10 cellular contexts compared by ENCODE assay signal in the genomic region with DNA sequence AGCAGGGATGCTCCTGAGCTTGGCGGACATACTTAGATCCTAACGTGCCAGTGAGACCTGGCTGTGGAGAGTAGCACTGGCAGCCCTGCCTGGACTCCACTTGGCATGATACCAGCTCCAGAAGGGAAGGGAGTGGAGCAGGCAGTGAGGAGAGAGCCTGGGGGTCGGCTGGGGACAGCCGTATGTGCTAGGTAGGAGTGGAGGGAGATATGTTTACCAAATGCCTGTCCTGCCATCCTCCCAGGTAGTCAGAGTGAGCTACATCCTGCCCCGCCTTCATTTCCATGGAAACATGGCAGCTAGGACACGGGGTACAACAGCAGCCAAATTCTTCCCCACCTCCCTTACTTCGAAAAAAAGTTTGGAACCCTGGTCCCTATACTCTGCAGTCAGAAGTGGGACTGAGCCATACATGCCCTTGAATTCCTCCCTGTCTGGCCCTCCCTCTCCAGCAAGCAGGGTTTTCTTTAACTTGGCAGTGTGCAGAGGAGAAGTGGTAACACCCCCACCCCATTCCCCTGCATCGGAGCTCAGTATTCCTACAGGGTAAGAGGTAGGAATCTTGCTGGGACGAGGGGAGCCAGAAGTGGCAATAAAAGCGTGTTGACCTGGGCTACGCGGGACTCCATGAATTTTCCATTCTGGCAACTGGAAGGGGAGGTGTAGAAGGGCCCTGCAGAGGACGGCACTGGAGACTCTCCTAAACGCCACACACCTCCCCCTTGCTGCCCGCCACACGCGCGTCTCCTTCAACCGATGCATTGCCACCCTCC. TPM values are rescaled to one million over a fixed set of nuclear protein-coding genes. Genes with fewer than 3 reads are reported as not detected.
A peak's percentile ranks its signal among the peaks of the same experiment; 100 is the strongest.
DNase-seq lines count a peak whose midpoint lies in the region; ATAC-seq, FAIRE-seq and TF ChIP-seq lines count a peak whose summit lies in the region.
"Had no signal": no experiment of that assay in that cellular context is flagged by ENCODE, and none has a peak within 500 bp of the region (broad histone marks: within the 10 kb centered on the region; RNA-seq: fewer than 3 reads in every experiment).

No MANE protein-coding gene starts in this region.

- no peaks in the 10 kb centered on the region for H3K36me3 Mint-ChIP-seq in T-cell

- BruUV-seq in A673 (replicated peaks; lab: Mats Ljungman, UMichigan) = no TSS peak

- H3K9ac ChIP-seq in ES-I3 (ENCODE audit: low read depth, low read length) = peak overlapping the region; percentile 90

- TF ChIP-seq CTCF in fibroblast of villous mesenchyme (IDR thresholded peaks at IDR 0.05; ENCODE audit: insufficient read depth, low read depth, low read length) = no peak
- no peak for TF ChIP-seq CTCF in pancreas (IDR thresholded peaks at IDR 0.05)
- no peak for TF ChIP-seq CTCF in A673 (conservative IDR thresholded peaks at IDR 0.05; ENCODE audit: low read depth, low read length)

- CTCF ChIA-PET in T-cell (lab: Charles Lee) = interaction anchor here in 1 of 2 donors (0.7 to 1.0 kb wide), 2 partner anchors 42 to 50 kb away, joined by 3 read pairs; no protein-coding TSS in a partner anchor
- CTCF ChIA-PET in A673 (lab: Charles Lee) = no interaction called here

- no peaks in the 10 kb centered on the region for H3K27me3 ChIP-seq in pancreas
- H3K27me3 ChIP-seq in A673 (replicated peaks; ENCODE audit: insufficient read depth, low read depth, low read length, poor library complexity) = no peaks in the 10 kb centered on the region
- H3K27me3 ChIP-seq in small intestine (ENCODE audit: control insufficient read depth in 2 of 2, insufficient read depth in 2 of 2, low read length in 2 of 2) = no peaks in the 10 kb centered on the region

- POLR2A ChIA-PET in T-cell (lab: Charles Lee) = no interaction called here
- POLR2A ChIA-PET in A673 (lab: Charles Lee; ENCODE audit: low non-redundant PET) = interaction anchor here (0.6 kb wide), 1 partner anchor 9 kb away, joined by 3 read pairs; no protein-coding TSS in a partner anchor

- WGBS in pancreas, 2 donors = 65 to 66% methylated on average over 19 of the region's 19 CpGs
- whole genome bisulfite sequencing in small intestine, 3 donors = 41 to 53% (median 51%) methylated on average over 19 of the region's 19 CpGs

- peaks cover 0 to 3% of the 10 kb centered on the region in 2 donors for H3K27me3 Mint-ChIP-seq in T-cell

- ATAC-seq in T-cell (replicated peaks in 1 of 4) (no peak), pancreas (peak in 3 of 4 donors; percentile 28 to 51 (median 33)), GM18909 (IDR thresholded peaks at IDR 0.05; ENCODE audit: poor library complexity, unreplicated experiment) (no peak)

- peak overlapping the region; percentile 52 to 79 (median 62) for H3K4me3 Mint-ChIP-seq in T-cell

- no peak overlapping the region for H3K27ac Mint-ChIP-seq in T-cell

- no peak overlapping the region for H3K27ac ChIP-seq in pancreas
- H3K27ac ChIP-seq in A673 (ENCODE audit: low read depth, low read length, poor library complexity, severe bottlenecking) = no peak overlapping the region
- no peak overlapping the region for H3K27ac ChIP-seq in small intestine (ENCODE audit: low read depth in 1 of 2, low read length in 1 of 2)

- H3K9me3 Mint-ChIP-seq in T-cell = no peaks in the 10 kb centered on the region

- intact Hi-C loops in pancreas (cut with DNase I) (loop anchor here in 1 of 3 donors (5.0 kb wide), 1 partner anchor 39 kb away; no protein-coding TSS in a partner anchor), A673 (cut with micrococcal nuclease; ENCODE audit: unreplicated experiment) (no loop called here)

- no peak for DNase-seq in T-cell
- DNase-seq in fibroblast of villous mesenchyme (ENCODE audit: low read depth) = no peak
- no peak for DNase-seq in pancreas
- no peak for DNase-seq in A673 (ENCODE audit: low spot score)
- no peak for DNase-seq in NCI-H128 (lab: John Stamatoyannopoulos, UW; ENCODE audit: unreplicated experiment)
- no peak for DNase-seq in small intestine
- DNase-seq: activated effector memory CD4-positive, alpha-beta T cell treated with Interleukin-2 at 50 U/mL for 16 hours; NCI-H446 treated with DMSO at 0.1 percent for 48 hours had no signal

- H3K9me3 ChIP-seq in ES-I3 (ENCODE audit: control insufficient read depth, insufficient read depth, low read length) (no peaks in the 10 kb centered on the region), pancreas (no peaks in the 10 kb centered on the region), A673 (ENCODE audit: low read depth, low read length, poor library complexity, severe bottlenecking) (no peaks in the 10 kb centered on the region), small intestine (ENCODE audit: control insufficient read depth, low read depth) (no peaks in the 10 kb centered on the region)

- H3K4me3 ChIP-seq in fibroblast of villous mesenchyme (ENCODE audit: low read depth, low read length) (peak overlapping the region; percentile 16), pancreas (no peak overlapping the region), A673 (ENCODE audit: low read depth, low read length, poor library complexity, severe bottlenecking) (no peak overlapping the region), small intestine (ENCODE audit: low read depth in 1 of 2, low read length in 2 of 2) (no peak overlapping the region)

- no peaks in the 10 kb centered on the region; the same call in none of the 2 replicates for H3K36me3 ChIP-seq in ES-I3 (ENCODE audit: insufficient read depth, low read length)
- no peaks in the 10 kb centered on the region for H3K36me3 ChIP-seq in pancreas
- H3K36me3 ChIP-seq in A673 (ENCODE audit: insufficient read depth, low read length, poor library complexity, severe bottlenecking) = no peaks in the 10 kb centered on the region
- H3K36me3 ChIP-seq in small intestine (ENCODE audit: control insufficient read depth in 2 of 2, insufficient read depth in 2 of 2, low read length in 2 of 2) = no peaks in the 10 kb centered on the region

- H3K4me1 ChIP-seq in ES-I3 (ENCODE audit: insufficient read depth, low read length) (peaks cover 17% of the 10 kb centered on the region), pancreas (no peaks in the 10 kb centered on the region), A673 (ENCODE audit: insufficient read depth, low read length, poor library complexity, severe bottlenecking) (peaks cover 14% of the 10 kb centered on the region), small intestine (ENCODE audit: control insufficient read depth in 2 of 2, insufficient read depth in 1 of 2, low read depth in 1 of 2, low read length in 1 of 2) (peaks cover 0 to 4% of the 10 kb centered on the region in 2 donors)

- peaks cover 10 to 21% (median 13%) of the 10 kb centered on the region in 3 donors for H3K4me1 Mint-ChIP-seq in T-cell

- FAIRE-seq in pancreas (lab: Jason Lieb, UNC) = no peak
- no peak for FAIRE-seq in small intestine (lab: Jason Lieb, UNC)

RNA-seq across cellular contexts. Expression of a gene that starts 20.0 kb away (rescaled TPM):
- total RNA-seq in T-cell = 1 to 10 TPM in 1 of 5 donors, under 1 TPM in 4; 0.22 to 1.7 (median 0.35) TPM
- 1.3 and 2.3 TPM in 2 replicates for total RNA-seq in fibroblast of villous mesenchyme
- total RNA-seq in pancreas = 10 to 100 TPM in 1 of 6 donors, 1 to 10 TPM in 5; 2.6 to 13.4 (median 4.3) TPM
- polyA plus RNA-seq in pancreas = 1 to 10 TPM; 4.0 to 6.9 TPM
- 40.3 and 40.8 TPM in 2 replicates for total RNA-seq in A673 (2021)
- polyA plus RNA-seq in small intestine = 1 to 10 TPM in 1 of 3 donors, under 1 TPM in 1, not detected in 1; 0.54 to 2.5 TPM

RNA-seq across cellular contexts. Expression of a gene that starts 23.9 kb away (rescaled TPM):
- total RNA-seq in T-cell (1 to 10 TPM; 5.6 to 7.1 (median 5.9) TPM), fibroblast of villous mesenchyme (0.32 and 0.43 TPM in 2 replicates), pancreas (10 to 100 TPM in 5 of 6 donors, 1 to 10 TPM in 1; 6.9 to 37.9 (median 18.0) TPM), A673 (2021) (1.6 and 3.5 TPM in 2 replicates)
- polyA plus RNA-seq in pancreas (10 to 100 TPM; 11.2 to 14.2 TPM), small intestine (1 to 10 TPM in 2 of 3 donors, under 1 TPM in 1; 0.67 to 5.9 (median 3.4) TPM)

RNA-seq across cellular contexts. Expression of a gene that starts 56.4 kb away (rescaled TPM):
- 10 to 100 TPM; 13.1 to 17.6 (median 15.9) TPM for total RNA-seq in T-cell
- 6.4 and 8.6 TPM in 2 replicates for total RNA-seq in fibroblast of villous mesenchyme
- total RNA-seq in pancreas = 10 to 100 TPM; 11.5 to 16.8 (median 13.7) TPM
- 1 to 10 TPM; 5.1 to 8.7 TPM for polyA plus RNA-seq in pancreas
- total RNA-seq in A673 (2021) = 27.2 and 35.2 TPM in 2 replicates
- polyA plus RNA-seq in small intestine = 10 to 100 TPM; 18.2 to 25.4 (median 24.4) TPM

Comparison
In these comparisons a context has a peak if more than half of its experiments do, and no peak if none do; other contexts are left out.
1. ATAC-seq: peak in pancreas (3 of 4); none in T-cell (0 of 4) and GM18909 (single experiment).